Comparison of ENCODE assay signal across 10 cellular contexts in genomic region chr12:11823043-11823442, GRCh38.
DNase-seq lines count a peak whose midpoint lies in the region; ATAC-seq, FAIRE-seq and TF ChIP-seq lines count a peak whose summit lies in the region.
"Had no signal": no experiment of that assay in that cellular context is flagged by ENCODE, and none has a peak within 500 bp of the region (broad histone marks: within the 10 kb centered on the region; RNA-seq: fewer than 3 reads in every experiment).

No MANE protein-coding gene starts in this region.

- peak overlapping the region; percentile 73 for H3K27ac ChIP-seq in A673 (ENCODE audit: low read depth, low read length, poor library complexity, severe bottlenecking)
- H3K27ac ChIP-seq in astrocyte (ENCODE audit: low read depth, low read length), result peak overlapping the region; percentile 88
- H3K27ac ChIP-seq in left lung, result peak overlapping the region; percentile 13 to 75

- H3K4me2 ChIP-seq in astrocyte (ENCODE audit: low read length), result peak overlapping the region; percentile 80

- no peaks in the 10 kb centered on the region for H3K9me3 ChIP-seq in A673 (ENCODE audit: low read depth, low read length, poor library complexity, severe bottlenecking)
- no peaks in the 10 kb centered on the region for H3K9me3 ChIP-seq in astrocyte (ENCODE audit: insufficient read depth, low read depth, low read length)
- H3K9me3 ChIP-seq in left lung, result no peaks in the 10 kb centered on the region

- no peak overlapping the region for H2AFZ ChIP-seq in astrocyte (ENCODE audit: low read depth, low read length)

- peak overlapping the region; percentile 7 for H3K4me3 Mint-ChIP-seq in astrocyte (ENCODE audit: unreplicated experiment)

- ATAC-seq in left lung (no peak), HG03342 (IDR thresholded peaks at IDR 0.05; ENCODE audit: unreplicated experiment) (no peak)

- FAIRE-seq in GM19239 (lab: Jason Lieb, UNC) (peak; percentile 69), astrocyte (lab: Jason Lieb, UNC) (peak; percentile 74)

- H3K79me2 ChIP-seq in astrocyte (ENCODE audit: insufficient read depth, low read length), result peaks cover 17% of the 10 kb centered on the region

- H3K27ac Mint-ChIP-seq in astrocyte (ENCODE audit: unreplicated experiment), result peak overlapping the region; percentile 92

- TF ChIP-seq CTCF in A673 (conservative IDR thresholded peaks at IDR 0.05; ENCODE audit: low read depth, low read length), result no peak
- no peak for TF ChIP-seq CTCF in astrocyte (IDR thresholded peaks at IDR 0.05; ENCODE audit: insufficient read depth, low read depth, low read length)
- no peak for TF ChIP-seq CTCF in left lung (IDR thresholded peaks at IDR 0.05)

- peaks cover 46% of the 10 kb centered on the region for H3K4me1 Mint-ChIP-seq in astrocyte (ENCODE audit: low read depth, unreplicated experiment)

- DNase-seq in A673 (ENCODE audit: low spot score) (no peak), GM19239 (ENCODE audit: insufficient read length, low spot score) (no peak), astrocyte (ENCODE audit: low read depth) (peak; percentile 90), left lung (no peak), hypothalamus (lab: John Stamatoyannopoulos, UW) (no peak), medulla oblongata (ENCODE audit: extremely low spot score) (no peak), HEK293T (ENCODE audit: extremely low spot score) (no peak)
- DNase-seq: COR-L47 had no signal

- POLR2A ChIA-PET in A673 (lab: Charles Lee; ENCODE audit: low non-redundant PET), result no interaction called here
- POLR2A ChIA-PET in HEK293T (lab: Yijun Ruan, JAX), result no interaction called here

- H3K9ac ChIP-seq in astrocyte (ENCODE audit: low read length), result peak overlapping the region; percentile 75

- no peaks in the 10 kb centered on the region for H3K9me3 Mint-ChIP-seq in astrocyte (ENCODE audit: unreplicated experiment)
- H3K9me3 Mint-ChIP-seq: neural crest cell had no signal

- no TSS peak for BruUV-seq in A673 (replicated peaks; lab: Mats Ljungman, UMichigan)

- no peaks in the 10 kb centered on the region for H3K27me3 Mint-ChIP-seq in astrocyte (ENCODE audit: low read depth, unreplicated experiment)

- H3K4me1 ChIP-seq in A673 (ENCODE audit: insufficient read depth, low read length, poor library complexity, severe bottlenecking) (peaks cover 61% of the 10 kb centered on the region), astrocyte (ENCODE audit: insufficient read depth, low read length) (peaks cover 40% of the 10 kb centered on the region), left lung (peaks cover 4 to 45% of the 10 kb centered on the region in 2 donors)

- CTCF ChIA-PET in A673 (lab: Charles Lee) (interaction anchor here (1.3 kb wide), 1 partner anchor 10 kb away, joined by 3 read pairs; no protein-coding TSS in a partner anchor), HEK293T (lab: Yijun Ruan, JAX) (no interaction called here)

- intact Hi-C loops in A673 (cut with micrococcal nuclease; ENCODE audit: unreplicated experiment), result no loop called here
- intact Hi-C loops in left lung (cut with DNase I), result no loop called here

- no peaks in the 10 kb centered on the region for H3K36me3 ChIP-seq in A673 (ENCODE audit: insufficient read depth, low read length, poor library complexity, severe bottlenecking)
- no peaks in the 10 kb centered on the region for H3K36me3 ChIP-seq in astrocyte (ENCODE audit: insufficient read depth, low read length)
- H3K36me3 ChIP-seq in left lung, result peaks cover 0 to 10% of the 10 kb centered on the region in 2 donors

- no peaks in the 10 kb centered on the region for H3K27me3 ChIP-seq in A673 (replicated peaks; ENCODE audit: insufficient read depth, low read depth, low read length, poor library complexity)
- no peaks in the 10 kb centered on the region for H3K27me3 ChIP-seq in astrocyte (ENCODE audit: insufficient read depth, low read length)
- no peaks in the 10 kb centered on the region for H3K27me3 ChIP-seq in left lung

- H4K20me1 ChIP-seq in astrocyte (ENCODE audit: insufficient read depth, low read length), result peaks cover 5% of the 10 kb centered on the region

- H3K36me3 Mint-ChIP-seq in astrocyte (ENCODE audit: low read depth, unreplicated experiment), result peaks cover 11% of the 10 kb centered on the region

- H3K4me3 ChIP-seq in A673 (ENCODE audit: low read depth, low read length, poor library complexity, severe bottlenecking), result no peak overlapping the region
- H3K4me3 ChIP-seq in astrocyte (ENCODE audit: insufficient read depth, low read depth, low read length), result peak overlapping the region; percentile 39
- no peak overlapping the region for H3K4me3 ChIP-seq in left lung

TF ChIP-seq in HEK293T, 16 proteins besides CTCF, POLR2A, EP300 and RAD21:
- TF ChIP-seq BHLHE40 (IDR thresholded peaks at IDR 0.05; ENCODE audit: borderline replicate concordance), result no peak
- TF ChIP-seq FOXM1 (IDR thresholded peaks at IDR 0.05; ENCODE audit: borderline replicate concordance), result no peak
- no peak for TF ChIP-seq HDGF (IDR thresholded peaks at IDR 0.05; ENCODE audit: borderline replicate concordance)
- no peak for TF ChIP-seq PKNOX1 (IDR thresholded peaks at IDR 0.05)
- no peak for TF ChIP-seq TARDBP (IDR thresholded peaks at IDR 0.05)
- no peak for TF ChIP-seq ZNF384 (IDR thresholded peaks at IDR 0.05)
- no peak for TF ChIP-seq ARNT (IDR thresholded peaks at IDR 0.05)
- TF ChIP-seq SUZ12 (IDR thresholded peaks at IDR 0.05), result no peak
TF ChIP-seq in HEK293T: peak in this region for 0.
